24 cellular contexts compared by ENCODE assay signal in the genomic region with DNA sequence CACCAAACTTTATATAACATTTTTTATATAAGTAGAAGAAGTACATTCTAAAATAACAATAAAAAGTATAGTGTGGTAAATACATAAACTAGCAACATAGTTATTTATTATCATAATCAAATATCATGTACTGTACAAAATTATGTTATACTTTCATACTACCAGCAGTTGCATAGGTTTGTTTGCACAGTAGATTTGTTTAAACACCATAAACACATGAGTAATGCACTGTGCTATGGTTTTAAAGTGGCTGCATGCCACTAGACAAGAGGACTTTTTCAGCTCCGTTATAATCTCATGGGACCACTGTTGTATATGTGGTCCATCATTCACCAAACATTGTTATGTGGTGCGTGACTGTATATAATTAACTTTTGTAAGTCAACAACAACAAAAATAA.
"Had no signal": no experiment of that assay in that cellular context is flagged by ENCODE, and none has a peak within 500 bp of the region (broad histone marks: within the 10 kb centered on the region; RNA-seq: fewer than 3 reads in every experiment).

No MANE protein-coding gene starts in this region.

- H3K36me3 ChIP-seq: breast epithelium had no signal

- H3K4me3 ChIP-seq: breast epithelium had no signal

- H3K27ac Mint-ChIP-seq: activated CD4-positive, alpha-beta memory T cell treated with anti-CD3 and anti-CD28 coated beads for 36 hours; activated CD4-positive, alpha-beta T cell treated with anti-CD3 and anti-CD28 coated beads, Interleukin-2, amount 10 ng/mL, durations not matched to agents 7 days and 5 days; activated naive CD4-positive, alpha-beta T cell treated with anti-CD3 and anti-CD28 coated beads, Interleukin-2, amount 50 U/mL, for 24 hours; activated T-helper 17 cell treated with anti-CD3 and anti-CD28 coated beads, Interleukin-2, amount 50 U/mL, for 72 hours; T-helper 17 cell had no signal

- H3K9me3 Mint-ChIP-seq: activated CD4-positive, alpha-beta T cell treated with anti-CD3 and anti-CD28 coated beads, Interleukin-2, amount 10 ng/mL, durations not matched to agents 7 days and 5 days had no signal

- H3K36me3 Mint-ChIP-seq: activated CD4-positive, alpha-beta memory T cell treated with anti-CD3 and anti-CD28 coated beads for 36 hours had no signal

- FAIRE-seq: TTC549 had no signal

- H3K4me1 ChIP-seq: breast epithelium had no signal

- H3K4me1 Mint-ChIP-seq: activated CD4-positive, alpha-beta T cell treated with anti-CD3 and anti-CD28 coated beads, Interleukin-2, amount 10 ng/mL, durations not matched to agents 7 days and 5 days; activated naive CD4-positive, alpha-beta T cell treated with anti-CD3 and anti-CD28 coated beads, Interleukin-2, amount 50 U/mL, for 24 hours; activated T-helper 17 cell treated with anti-CD3 and anti-CD28 coated beads, Interleukin-2, amount 50 U/mL, for 72 hours; T-helper 17 cell had no signal

- H3K27me3 ChIP-seq: breast epithelium had no signal

- H3K9me3 ChIP-seq: breast epithelium had no signal

- H3K4me3 Mint-ChIP-seq: activated CD4-positive, alpha-beta memory T cell treated with anti-CD3 and anti-CD28 coated beads for 36 hours; activated CD4-positive, alpha-beta T cell treated with anti-CD3 and anti-CD28 coated beads, Interleukin-2, amount 10 ng/mL, durations not matched to agents 7 days and 5 days; activated naive CD4-positive, alpha-beta T cell treated with anti-CD3 and anti-CD28 coated beads, Interleukin-2, amount 50 U/mL, for 24 hours; activated T-helper 17 cell treated with anti-CD3 and anti-CD28 coated beads, Interleukin-2, amount 50 U/mL, for 72 hours; T-helper 17 cell had no signal

- H3K27me3 Mint-ChIP-seq: activated CD4-positive, alpha-beta T cell treated with anti-CD3 and anti-CD28 coated beads, Interleukin-2, amount 10 ng/mL, durations not matched to agents 7 days and 5 days had no signal

- ATAC-seq: activated T-helper 17 cell treated with anti-CD3 and anti-CD28 coated beads, Interleukin-2, amount 50 U/mL, for 72 hours; T-helper 17 cell had no signal

- DNase-seq: activated CD4-positive, alpha-beta memory T cell treated with anti-CD3 and anti-CD28 coated beads for 36 hours; activated CD4-positive, alpha-beta T cell treated with anti-CD3 and anti-CD28 coated beads, Interleukin-2, amount 10 ng/mL, durations not matched to agents 7 days and 5 days; activated CD4-positive, CD25-positive, alpha-beta regulatory T cell; activated CD8-positive, alpha-beta memory T cell treated with anti-CD3 and anti-CD28 coated beads for 24 hours; activated T-cell treated with anti-CD3 and anti-CD28 coated beads, Interleukin-2, amount 50 U/mL, for 48 hours; aorta; central memory CD4-positive, alpha-beta T cell; cortex of kidney; Kasumi-1; MV-4-11; NCI-H1092 treated with DMSO at 0.1 percent for 48 hours; NCI-H1417 treated with DMSO at 0.1 percent for 48 hours; NCI-H1694; NCI-H2029; NCI-H345; NCI-H524; SIG-M5; T-helper 17 cell; T1000 had no signal

- H3K27ac ChIP-seq: breast epithelium, VCaP had no signal
